In genomic region chr9:34252016-34252415, GRCh38 we compare ENCODE assay signal across 19 cellular contexts.
DNase-seq lines count a peak whose midpoint lies in the region; ATAC-seq, FAIRE-seq and TF ChIP-seq lines count a peak whose summit lies in the region.
"Had no signal": no experiment of that assay in that cellular context is flagged by ENCODE, and none has a peak within 500 bp of the region (broad histone marks: within the 10 kb centered on the region; RNA-seq: fewer than 3 reads in every experiment).

No MANE protein-coding gene starts in this region.

- peaks cover 8 to 16% of the 10 kb centered on the region in 2 experiments for H3K36me3 ChIP-seq in endothelial cell of umbilical vein (ENCODE audit: control insufficient read depth in 2 of 2, extremely low read depth in 1 of 2, insufficient read depth in 2 of 2, low read length in 2 of 2)
- H3K36me3 ChIP-seq in psoas muscle (ENCODE audit: insufficient read depth in 1 of 2, low read depth in 1 of 2): peaks cover 5 to 42% of the 10 kb centered on the region in 2 donors

- intact Hi-C loops in CD4-positive, alpha-beta T cell (cut with DNase I, micrococcal nuclease): loop anchor here (1.0 to 5.0 kb wide), 5 partner anchors 73 to 241 kb away; partner anchors contain the start of genes DCAF12 (in 1 of the 2), MYORG (in 1 of the 2) and UBAP1 (in 1 of the 2)
- intact Hi-C loops in endothelial cell of umbilical vein (cut with micrococcal nuclease) (loop anchor here (2.0 to 5.0 kb wide), 2 partner anchors 65 to 75 kb away; partner anchors contain the start of genes KIF24 and NUDT2), psoas muscle (cut with DNase I) (loop anchor here (5.0 kb wide), 3 partner anchors 70 to 125 kb away; partner anchors contain the start of genes DCAF12 (in 2 of the 2) and UBAP1 (in 1 of the 2))

- peaks cover 7% of the 10 kb centered on the region for H3K79me2 ChIP-seq in endothelial cell of umbilical vein (ENCODE audit: control insufficient read depth, insufficient read depth, low read length)
- H3K79me2 ChIP-seq: parathyroid adenoma had no signal

- H3K4me2 ChIP-seq in endothelial cell of umbilical vein (ENCODE audit: insufficient read depth, low read length): no peak overlapping the region
- H3K4me2 ChIP-seq: KMS-11 had no signal

- H3K9me3 Mint-ChIP-seq in CD4-positive, alpha-beta T cell: no peaks in the 10 kb centered on the region
- H3K9me3 Mint-ChIP-seq in activated CD8-positive, alpha-beta memory T cell treated with anti-CD3 and anti-CD28 coated beads, Interleukin-2, amount 10 ng/mL, durations not matched to agents 7 days and 5 days (ENCODE audit: low read depth): no peaks in the 10 kb centered on the region
- H3K9me3 Mint-ChIP-seq in stimulated activated memory B cell treated with anti-CD40 and anti-IgM and Interleukin-4, amounts not matched to agents 10 μg/mL and 1 μg/mL and 100 μg/mL, for 72 hours: no peaks in the 10 kb centered on the region
- H3K9me3 Mint-ChIP-seq: activated T-helper 2 cell treated with anti-CD3 and anti-CD28 coated beads, Interferon-gamma antibody, Interleukin-2, Interleukin-4, amounts not matched to agents 10 μg/mL and 5 μg/mL and 100 μg/mL, durations not matched to agents 14 hours and 24 hours and 36 hours had no signal

- no peak for ATAC-seq in CD4-positive, alpha-beta T cell (ENCODE audit: poor library complexity)
- no peak for ATAC-seq in psoas muscle
- ATAC-seq in activated CD8-positive, alpha-beta memory T cell treated with anti-CD3 and anti-CD28 coated beads, Interleukin-2, amount 10 ng/mL, durations not matched to agents 7 days and 5 days: no peak
- ATAC-seq in GM21367 (IDR thresholded peaks at IDR 0.05; ENCODE audit: unreplicated experiment): no peak
- ATAC-seq in stimulated activated memory B cell treated with anti-CD40 and anti-IgM and Interleukin-4, amounts not matched to agents 10 μg/mL and 1 μg/mL and 100 μg/mL, for 72 hours: no peak

- dilution Hi-C loops in endothelial cell of umbilical vein (cut with MboI; ENCODE audit: extremely low pct_ligation_motif_present, low sequenced_read_pairs): no loop called here

- H3K36me3 Mint-ChIP-seq in CD4-positive, alpha-beta T cell (ENCODE audit: low read depth): peaks cover 56% of the 10 kb centered on the region
- H3K36me3 Mint-ChIP-seq in activated CD8-positive, alpha-beta memory T cell treated with anti-CD3 and anti-CD28 coated beads, Interleukin-2, amount 10 ng/mL, durations not matched to agents 7 days and 5 days: peaks cover 21% of the 10 kb centered on the region
- H3K36me3 Mint-ChIP-seq in stimulated activated memory B cell treated with anti-CD40 and anti-IgM and Interleukin-4, amounts not matched to agents 10 μg/mL and 1 μg/mL and 100 μg/mL, for 72 hours: peaks cover 33% of the 10 kb centered on the region

- H3K9me1 ChIP-seq in endothelial cell of umbilical vein (replicated peaks; ENCODE audit: control insufficient read depth, extremely low read depth, insufficient read depth, low read length): no peaks in the 10 kb centered on the region

- no peaks in the 10 kb centered on the region for H3K9me3 ChIP-seq in CD4-positive, alpha-beta T cell (ENCODE audit: control insufficient read depth, low read length)
- H3K9me3 ChIP-seq in endothelial cell of umbilical vein (replicated peaks; ENCODE audit: control insufficient read depth, insufficient read depth, low read length) (no peaks in the 10 kb centered on the region), psoas muscle (no peaks in the 10 kb centered on the region)
- H3K9me3 ChIP-seq: esophagus squamous epithelium had no signal

- POLR2A ChIA-PET in CD4-positive, alpha-beta T cell (lab: Charles Lee): interaction anchor here (1.3 kb wide), 1 partner anchor 73 kb away, joined by 5 read pairs; the partner anchor contains the start of gene UBAP1
- POLR2A ChIA-PET in RWPE1 (lab: Yijun Ruan, JAX; ENCODE audit: low non-redundant PET): no interaction called here
- POLR2A ChIA-PET in endothelial cell of umbilical vein (lab: Charles Lee): no interaction called here

- no peak overlapping the region for H2AFZ ChIP-seq in endothelial cell of umbilical vein (ENCODE audit: low read depth, low read length)
- H2AFZ ChIP-seq: parathyroid adenoma had no signal

- H3K27me3 Mint-ChIP-seq in CD4-positive, alpha-beta T cell: no peaks in the 10 kb centered on the region
- no peaks in the 10 kb centered on the region for H3K27me3 Mint-ChIP-seq in activated CD8-positive, alpha-beta memory T cell treated with anti-CD3 and anti-CD28 coated beads, Interleukin-2, amount 10 ng/mL, durations not matched to agents 7 days and 5 days
- H3K27me3 Mint-ChIP-seq in stimulated activated memory B cell treated with anti-CD40 and anti-IgM and Interleukin-4, amounts not matched to agents 10 μg/mL and 1 μg/mL and 100 μg/mL, for 72 hours: no peaks in the 10 kb centered on the region

- CTCF ChIA-PET in CD4-positive, alpha-beta T cell (lab: Charles Lee): interaction anchor here (1.1 to 1.3 kb wide), 2 partner anchors 11 to 73 kb away, joined by 3 read pairs; partner anchors contain the start of gene UBAP1
- CTCF ChIA-PET in RWPE1 (lab: Yijun Ruan, JAX) (interaction anchor here (0.5 to 2.4 kb wide), 11 partner anchors 12 to 263 kb away, joined by 3 to 14 read pairs (median 5); no protein-coding TSS in a partner anchor), endothelial cell of umbilical vein (lab: Charles Lee) (interaction anchor here (0.7 to 4.8 kb wide), 23 partner anchors 10 to 628 kb away, joined by 3 to 43 read pairs (median 5); partner anchors contain the start of genes MYORG and UBAP1)
- CTCF ChIA-PET in activated CD8-positive, alpha-beta memory T cell treated with anti-CD3 and anti-CD28 coated beads, Interleukin-2, amount 10 ng/mL, durations not matched to agents 7 days and 5 days (lab: Charles Lee): interaction anchor here (0.6 to 4.3 kb wide), 29 partner anchors 10 to 227 kb away, joined by 3 to 29 read pairs (median 4); partner anchors contain the start of genes DCAF12, MYORG and UBAP1

- no peak overlapping the region for H3K9ac ChIP-seq in endothelial cell of umbilical vein (replicated peaks; ENCODE audit: extremely low read depth, insufficient read depth, low read length)
- H3K9ac ChIP-seq: KMS-11, parathyroid adenoma had no signal

- H4K20me1 ChIP-seq in endothelial cell of umbilical vein (replicated peaks; ENCODE audit: control insufficient read depth, extremely low read depth, insufficient read depth, low read length): no peaks in the 10 kb centered on the region

- H3K27me3 ChIP-seq in CD4-positive, alpha-beta T cell (ENCODE audit: control insufficient read depth, insufficient read depth, low read length): no peaks in the 10 kb centered on the region
- no peaks in the 10 kb centered on the region for H3K27me3 ChIP-seq in endothelial cell of umbilical vein (ENCODE audit: control insufficient read depth in 2 of 2, insufficient read depth in 2 of 2, low read length in 2 of 2)
- no peaks in the 10 kb centered on the region for H3K27me3 ChIP-seq in psoas muscle (ENCODE audit: insufficient read depth in 3 of 3, low read length in 2 of 3)
- H3K27me3 ChIP-seq: esophagus squamous epithelium had no signal

- no peak for TF ChIP-seq CTCF in CD4-positive, alpha-beta T cell (IDR thresholded peaks at IDR 0.05)
- TF ChIP-seq CTCF in RWPE1 (conservative IDR thresholded peaks at IDR 0.05; ENCODE audit: low read depth) (no peak), endothelial cell of umbilical vein (IDR thresholded peaks at IDR 0.05; ENCODE audit: extremely low read depth in 1 of 2, insufficient read depth in 1 of 2, low read depth in 1 of 2, low read length in 2 of 2) (no peak), psoas muscle (IDR thresholded peaks at IDR 0.05) (no peak)

- TSS peak; percentile 26 for BruUV-seq in endothelial cell of umbilical vein (replicated peaks; lab: Mats Ljungman, UMichigan)

- DNase-seq in CD4-positive, alpha-beta T cell: no peak
- DNase-seq in RWPE1 (ENCODE audit: low spot score): no peak
- no peak for DNase-seq in endothelial cell of umbilical vein (ENCODE audit: low read depth, low spot score)
- no peak for DNase-seq in psoas muscle
- DNase-seq in activated CD8-positive, alpha-beta memory T cell treated with anti-CD3 and anti-CD28 coated beads, Interleukin-2, amount 10 ng/mL, durations not matched to agents 7 days and 5 days: no peak
- no peak for DNase-seq in activated CD8-positive, alpha-beta memory T cell treated with anti-CD3 and anti-CD28 coated beads, Interleukin-2, amount 50 U/mL, for 48 hours
- DNase-seq: activated CD4-positive, alpha-beta T cell treated with anti-CD3 and anti-CD28 coated beads for 4 hours; esophagus squamous epithelium; H7; NCI-H187 treated with DMSO at 0.1 percent for 48 hours; NCI-H526 treated with DMSO at 0.1 percent for 48 hours; T-helper 2 cell had no signal

- H3K27ac Mint-ChIP-seq in CD4-positive, alpha-beta T cell: peak overlapping the region; percentile 71
- H3K27ac Mint-ChIP-seq in activated CD8-positive, alpha-beta memory T cell treated with anti-CD3 and anti-CD28 coated beads, Interleukin-2, amount 10 ng/mL, durations not matched to agents 7 days and 5 days: no peak overlapping the region
- H3K27ac Mint-ChIP-seq in stimulated activated memory B cell treated with anti-CD40 and anti-IgM and Interleukin-4, amounts not matched to agents 10 μg/mL and 1 μg/mL and 100 μg/mL, for 72 hours: no peak overlapping the region
- H3K27ac Mint-ChIP-seq: activated T-helper 2 cell treated with anti-CD3 and anti-CD28 coated beads, Interferon-gamma antibody, Interleukin-2, Interleukin-4, amounts not matched to agents 10 μg/mL and 5 μg/mL and 100 μg/mL, durations not matched to agents 14 hours and 24 hours and 36 hours had no signal

- no peak overlapping the region for H3K4me3 Mint-ChIP-seq in CD4-positive, alpha-beta T cell
- H3K4me3 Mint-ChIP-seq in activated CD8-positive, alpha-beta memory T cell treated with anti-CD3 and anti-CD28 coated beads, Interleukin-2, amount 10 ng/mL, durations not matched to agents 7 days and 5 days: no peak overlapping the region
- no peak overlapping the region for H3K4me3 Mint-ChIP-seq in stimulated activated memory B cell treated with anti-CD40 and anti-IgM and Interleukin-4, amounts not matched to agents 10 μg/mL and 1 μg/mL and 100 μg/mL, for 72 hours

- H3K4me1 ChIP-seq in endothelial cell of umbilical vein (ENCODE audit: control insufficient read depth, extremely low read depth, insufficient read depth, low read length) (no peaks in the 10 kb centered on the region), psoas muscle (peaks cover 64% of the 10 kb centered on the region)
- H3K4me1 ChIP-seq: parathyroid adenoma had no signal

- peaks cover 21% of the 10 kb centered on the region for H3K4me1 Mint-ChIP-seq in CD4-positive, alpha-beta T cell (ENCODE audit: low read depth)
- no peaks in the 10 kb centered on the region for H3K4me1 Mint-ChIP-seq in activated CD8-positive, alpha-beta memory T cell treated with anti-CD3 and anti-CD28 coated beads, Interleukin-2, amount 10 ng/mL, durations not matched to agents 7 days and 5 days
- H3K4me1 Mint-ChIP-seq in stimulated activated memory B cell treated with anti-CD40 and anti-IgM and Interleukin-4, amounts not matched to agents 10 μg/mL and 1 μg/mL and 100 μg/mL, for 72 hours: peaks cover 6% of the 10 kb centered on the region

- peak; percentile 50 for FAIRE-seq in endothelial cell of umbilical vein (lab: Jason Lieb, UNC)
- FAIRE-seq: colon, RCC 7860 had no signal

- H3K4me3 ChIP-seq in endothelial cell of umbilical vein (replicated peaks in 1 of 3; ENCODE audit: insufficient read depth in 1 of 3, low read depth in 1 of 3, low read length in 3 of 3) (no peak overlapping the region), psoas muscle (no peak overlapping the region)
- H3K4me3 ChIP-seq: esophagus squamous epithelium had no signal

- H3K27ac ChIP-seq in CD4-positive, alpha-beta T cell (ENCODE audit: low read depth, low read length): no peak overlapping the region
- H3K27ac ChIP-seq in RWPE1 (peak overlapping the region; percentile 99), endothelial cell of umbilical vein (ENCODE audit: insufficient read depth, low read depth, low read length) (no peak overlapping the region), psoas muscle (peak overlapping the region; percentile 90)
- H3K27ac ChIP-seq: KMS-11, parathyroid adenoma had no signal

- TF ChIP-seq POLR2A in endothelial cell of umbilical vein (IDR thresholded peaks at IDR 0.05; ENCODE audit: low read depth, low read length): no peak

Comparison
In these comparisons a context has a peak if more than half of its experiments do, and no peak if none do; other contexts are left out.
1. H3K27ac ChIP-seq: peak in RWPE1 (single experiment) and psoas muscle (single experiment); none in CD4-positive, alpha-beta T cell (single experiment) and endothelial cell of umbilical vein (single experiment).